Comparison of ENCODE assay signal across 8 cellular contexts in genomic region chrX:124388562-124388961, GRCh38. TPM values are rescaled to one million over a fixed set of nuclear protein-coding genes. Genes with fewer than 3 reads are reported as not detected.
DNase-seq lines count a peak whose midpoint lies in the region; ATAC-seq and TF ChIP-seq lines count a peak whose summit lies in the region.

No MANE protein-coding gene starts in this region.

- H3K9me3 Mint-ChIP-seq in stimulated activated effector memory CD8-positive, alpha-beta T cell treated with anti-CD3 and anti-CD28 coated beads, Interleukin-12 subunit alpha, Interleukin-12 subunit beta, amount 100 ng/mL, for 72 hours = no peaks in the 10 kb centered on the region

- peaks cover 9% of the 10 kb centered on the region for H3K4me1 Mint-ChIP-seq in stimulated activated effector memory CD8-positive, alpha-beta T cell treated with anti-CD3 and anti-CD28 coated beads, Interleukin-12 subunit alpha, Interleukin-12 subunit beta, amount 100 ng/mL, for 72 hours

- H3K4me2 ChIP-seq in mesendoderm (ENCODE audit: low read length) = no peak overlapping the region

- no peaks in the 10 kb centered on the region for H3K27me3 ChIP-seq in A673 (replicated peaks; ENCODE audit: insufficient read depth, low read depth, low read length, poor library complexity)
- H3K27me3 ChIP-seq in mesendoderm (ENCODE audit: insufficient read depth, low read length, poor library complexity) = no peaks in the 10 kb centered on the region

- peak overlapping the region; percentile 77 for H3K27ac Mint-ChIP-seq in stimulated activated effector memory CD8-positive, alpha-beta T cell treated with anti-CD3 and anti-CD28 coated beads, Interleukin-12 subunit alpha, Interleukin-12 subunit beta, amount 100 ng/mL, for 72 hours

- no peak overlapping the region for H3K9ac ChIP-seq in mesendoderm (ENCODE audit: low read length)

- no peak overlapping the region for H3K56ac ChIP-seq in mesendoderm (ENCODE audit: low read length)

- no peak overlapping the region for H3K18ac ChIP-seq in mesendoderm (ENCODE audit: low read length)

- no CpG with 5 or more reads among the region's 2 CpGs for WGBS in mesendoderm (ENCODE audit: extremely low coverage, insufficient coverage, low lambda C conversion rate)

- H3K27ac ChIP-seq in A673 (ENCODE audit: low read depth, low read length, poor library complexity, severe bottlenecking) = no peak overlapping the region
- H3K27ac ChIP-seq in mesendoderm (ENCODE audit: low read depth, low read length) = no peak overlapping the region

- no peaks in the 10 kb centered on the region for H3K4me1 ChIP-seq in A673 (ENCODE audit: insufficient read depth, low read length, poor library complexity, severe bottlenecking)
- no peaks in the 10 kb centered on the region for H3K4me1 ChIP-seq in mesendoderm (ENCODE audit: control insufficient read depth, low read depth, low read length)

- no peak overlapping the region for H2BK15ac ChIP-seq in mesendoderm (replicated peaks; ENCODE audit: low read depth)

- H3K4me3 ChIP-seq in A673 (ENCODE audit: low read depth, low read length, poor library complexity, severe bottlenecking) (no peak overlapping the region), mesendoderm (ENCODE audit: low read length) (no peak overlapping the region)

- ATAC-seq in GM18508 (IDR thresholded peaks at IDR 0.05; ENCODE audit: insufficient read depth, unreplicated experiment) (peak; percentile 70), HG03196 (IDR thresholded peaks at IDR 0.05; ENCODE audit: unreplicated experiment) (peak; percentile 73)
- ATAC-seq in stimulated activated effector memory CD8-positive, alpha-beta T cell treated with anti-CD3 and anti-CD28 coated beads, Interleukin-12 subunit alpha, Interleukin-12 subunit beta, amount 100 ng/mL, for 72 hours = peak; percentile 61

- CTCF ChIA-PET in A673 (lab: Charles Lee) = interaction anchor here (0.6 kb wide), 1 partner anchor 743 kb away, joined by 3 read pairs; no protein-coding TSS in a partner anchor

- H3K4ac ChIP-seq in mesendoderm (ENCODE audit: low read depth, low read length) = no peak overlapping the region

- no peak overlapping the region for H2BK5ac ChIP-seq in mesendoderm (ENCODE audit: low read length)

- no peak overlapping the region for H3K4me3 Mint-ChIP-seq in stimulated activated effector memory CD8-positive, alpha-beta T cell treated with anti-CD3 and anti-CD28 coated beads, Interleukin-12 subunit alpha, Interleukin-12 subunit beta, amount 100 ng/mL, for 72 hours

- BruUV-seq in A673 (replicated peaks; lab: Mats Ljungman, UMichigan) = no TSS peak

- intact Hi-C loops in A673 (cut with micrococcal nuclease; ENCODE audit: unreplicated experiment) = loop anchor here (5.0 to 10.0 kb wide), 2 partner anchors 291 to 424 kb away; partner anchors contain the start of gene STAG2

- no peak overlapping the region for H4K8ac ChIP-seq in mesendoderm (ENCODE audit: low read depth, low read length)

- H3K36me3 Mint-ChIP-seq in stimulated activated effector memory CD8-positive, alpha-beta T cell treated with anti-CD3 and anti-CD28 coated beads, Interleukin-12 subunit alpha, Interleukin-12 subunit beta, amount 100 ng/mL, for 72 hours = peaks cover 34% of the 10 kb centered on the region

- no peaks in the 10 kb centered on the region for H3K36me3 ChIP-seq in A673 (ENCODE audit: insufficient read depth, low read length, poor library complexity, severe bottlenecking)
- no peaks in the 10 kb centered on the region for H3K36me3 ChIP-seq in mesendoderm (ENCODE audit: control insufficient read depth, insufficient read depth, low read length)

- peak; percentile 71 for DNase-seq in A673 (ENCODE audit: low spot score)
- DNase-seq in NCI-H510A treated with DMSO at 0.1 percent for 48 hours (lab: John Stamatoyannopoulos, UW) = peak; percentile 69
- DNase-seq in activated CD4-positive, alpha-beta T cell treated with anti-CD3 and anti-CD28 coated beads, Interleukin-2, amount 50 U/mL, for 1 hour = peak; percentile 44
- peak; percentile 32 to 51 for DNase-seq in dermis microvascular lymphatic vessel endothelial cell (ENCODE audit: low read depth in 2 of 2)
- peak; percentile 35 for DNase-seq in mesendoderm
- peak in 1 of 2 donors; percentile 12 for DNase-seq in stimulated activated effector memory CD8-positive, alpha-beta T cell treated with anti-CD3 and anti-CD28 coated beads, Interleukin-12 subunit alpha, Interleukin-12 subunit beta, amount 100 ng/mL, for 72 hours (ENCODE audit: low spot score in 2 of 2)

- H4K5ac ChIP-seq in mesendoderm (ENCODE audit: low read length) = no peak overlapping the region

- H3K79me2 ChIP-seq in mesendoderm (ENCODE audit: control insufficient read depth, insufficient read depth, low read length) = no peaks in the 10 kb centered on the region

- H3K79me1 ChIP-seq in mesendoderm (ENCODE audit: low read length) = no peaks in the 10 kb centered on the region

- H3K9me3 ChIP-seq in A673 (ENCODE audit: low read depth, low read length, poor library complexity, severe bottlenecking) = no peaks in the 10 kb centered on the region

- POLR2A ChIA-PET in A673 (lab: Charles Lee; ENCODE audit: low non-redundant PET) = no interaction called here

- H2BK120ac ChIP-seq in mesendoderm (ENCODE audit: low read depth, low read length) = no peak overlapping the region

- no peak overlapping the region for H3K23ac ChIP-seq in mesendoderm (ENCODE audit: low read length)

- peak; percentile 73 for TF ChIP-seq CTCF in A673 (conservative IDR thresholded peaks at IDR 0.05; ENCODE audit: low read depth, low read length)

- H2AK5ac ChIP-seq in mesendoderm (ENCODE audit: low read length) = no peak overlapping the region

RNA-seq across cellular contexts. Expression of gene SH2D1A, which starts 42.2 kb away (rescaled TPM):
- total RNA-seq in A673 (2021) (0.71 and 0.83 TPM in 2 replicates), dermis microvascular lymphatic vessel endothelial cell (not detected in 2 replicates)
- not detected for polyA plus RNA-seq in mesendoderm (2013, experiment 1 of 2)
- not detected for polyA plus RNA-seq in mesendoderm (2013, experiment 2 of 2)

RNA-seq across cellular contexts. Expression of gene TEX13D, which starts 56.1 kb away (rescaled TPM):
- 0.42 and 0.47 TPM in 2 replicates for total RNA-seq in A673 (2021)
- total RNA-seq in dermis microvascular lymphatic vessel endothelial cell = not detected in 2 replicates
- 0.01 TPM for polyA plus RNA-seq in mesendoderm (2013, experiment 1 of 2)
- polyA plus RNA-seq in mesendoderm (2013, experiment 2 of 2) = not detected
